ENCODE assay signal across 23 cellular contexts in the genomic region with DNA sequence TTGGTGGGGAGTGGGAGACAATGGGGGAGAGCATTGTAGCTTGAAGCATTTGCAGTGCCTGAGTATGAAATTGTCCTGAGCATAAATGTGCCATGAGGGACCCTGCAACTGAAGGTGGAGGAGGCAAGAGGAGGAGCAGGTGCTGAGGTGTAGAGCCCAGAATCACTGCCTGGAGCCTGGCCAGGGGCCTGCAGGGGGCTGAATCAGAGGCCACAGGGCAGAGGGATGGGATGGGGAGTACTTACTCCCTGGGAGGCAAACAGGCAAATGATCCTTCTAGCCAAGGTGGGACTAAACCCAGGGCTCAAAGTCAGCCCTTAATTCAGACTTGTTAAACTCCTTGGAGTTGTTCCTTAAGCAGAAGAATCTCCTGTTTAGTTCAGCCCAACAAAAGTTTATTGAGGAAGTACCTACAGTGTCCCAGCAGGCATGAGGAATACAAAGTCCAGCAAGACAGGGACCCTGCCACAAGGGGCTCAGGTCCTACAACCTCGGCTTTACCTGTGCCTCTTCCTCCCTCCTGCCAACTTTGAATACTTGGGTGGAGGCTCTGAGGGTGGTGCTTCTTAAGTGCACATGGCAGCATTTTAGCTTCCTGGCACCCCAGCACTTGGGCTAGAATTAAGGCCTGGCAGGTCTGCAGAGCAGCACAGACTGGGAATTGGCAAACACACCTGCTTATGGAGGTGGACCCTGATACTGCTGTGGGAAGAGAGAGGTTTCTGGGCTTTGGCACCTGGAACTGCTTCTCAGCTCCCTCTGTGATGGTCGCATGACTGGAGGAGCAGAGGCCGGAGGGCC. TPM values are rescaled to one million over a fixed set of nuclear protein-coding genes. Genes with fewer than 3 reads are reported as not detected.
DNase-seq lines count a peak whose midpoint lies in the region; ATAC-seq and TF ChIP-seq lines count a peak whose summit lies in the region.
"Had no signal": no experiment of that assay in that cellular context is flagged by ENCODE, and none has a peak within 500 bp of the region (broad histone marks: within the 10 kb centered on the region; RNA-seq: fewer than 3 reads in every experiment).

No MANE protein-coding gene starts in this region.

- H3K27ac ChIP-seq in mucosa of rectum (ENCODE audit: low read depth in 2 of 2, low read length in 2 of 2) (peak overlapping the region; percentile 84 to 87), thyroid gland (no peak overlapping the region)
- H3K27ac ChIP-seq: left lung, psoas muscle had no signal

- H3K9me3 ChIP-seq in Caco-2 (no peaks in the 10 kb centered on the region), mucosa of rectum (ENCODE audit: control insufficient read depth in 2 of 2, low read length in 2 of 2) (no peaks in the 10 kb centered on the region), thyroid gland (no peaks in the 10 kb centered on the region)
- H3K9me3 ChIP-seq: left lung, psoas muscle had no signal

- ATAC-seq in activated T-helper 17 cell treated with anti-CD3 and anti-CD28 coated beads, Interleukin-2, amount 50 U/mL, for 72 hours (replicated peaks), result no peak
- ATAC-seq in HG02970 (IDR thresholded peaks at IDR 0.05; ENCODE audit: low FRiP score, unreplicated experiment), result no peak
- no peak for ATAC-seq in GM19035 (IDR thresholded peaks at IDR 0.05; ENCODE audit: unreplicated experiment)
- ATAC-seq: K562, left lung, psoas muscle had no signal

- no peak overlapping the region for H3K4me3 ChIP-seq in Caco-2 (ENCODE audit: low read depth, low read length)
- peak overlapping the region in 1 of 2 donors; percentile 10 for H3K4me3 ChIP-seq in mucosa of rectum (ENCODE audit: low read length in 2 of 2)
- H3K4me3 ChIP-seq in thyroid gland (replicated peaks in 1 of 3), result no peak overlapping the region
- H3K4me3 ChIP-seq: K562, left lung, psoas muscle, smooth muscle cell had no signal

- H3K9ac ChIP-seq in mucosa of rectum (ENCODE audit: low read depth in 1 of 2, low read length in 2 of 2), result peak overlapping the region; percentile 49 to 50

- BruUV-seq in Caco-2 (replicated peaks; lab: Mats Ljungman, UMichigan), result no TSS peak

- TF ChIP-seq CTCF in CD14-positive monocyte (IDR thresholded peaks at IDR 0.05) (no peak), Caco-2 (IDR thresholded peaks at IDR 0.05; ENCODE audit: insufficient read depth in 1 of 2, low read depth in 1 of 2, low read length in 1 of 2, severe bottlenecking in 1 of 2, unreplicated experiment in 1 of 2) (no peak), thyroid gland (IDR thresholded peaks at IDR 0.05) (no peak)

- CTCF ChIA-PET in Caco-2 (lab: Charles Lee), result no interaction called here

- H3K9me3 Mint-ChIP-seq in CD14-positive monocyte (no peaks in the 10 kb centered on the region), Caco-2 (ENCODE audit: unreplicated experiment) (no peaks in the 10 kb centered on the region)
- no peaks in the 10 kb centered on the region for H3K9me3 Mint-ChIP-seq in activated T-helper 17 cell treated with anti-CD3 and anti-CD28 coated beads, Interleukin-2, amount 50 U/mL, for 72 hours
- H3K9me3 Mint-ChIP-seq: CD8-positive, alpha-beta memory T cell; central memory CD8-positive, alpha-beta T cell; neural crest cell had no signal

- POLR2A ChIA-PET in Caco-2 (lab: Charles Lee), result no interaction called here

- DNase-seq in CD14-positive monocyte (ENCODE audit: low spot score) (no peak), Caco-2 (no peak), thyroid gland (no peak)
- DNase-seq: activated gamma-delta T cell; amygdala; CD8-positive, alpha-beta memory T cell; DND-41; effector CD8-positive, alpha-beta T cell; glutamatergic neuron; left lung; NCI-H1694 treated with DMSO at 0.1 percent for 48 hours; NCI-H226; NK-92 treated with Interleukin-12 subunit alpha and Interleukin-12 subunit beta, amount 100 ng/mL, for 24 hours; psoas muscle; stimulated activated CD4-positive, alpha-beta T cell treated with anti-CD3 and anti-CD28 coated beads, Interleukin-4, amount 100 ng/mL, for 4 hours had no signal

- H3K4me1 ChIP-seq in Caco-2 (peaks cover 46% of the 10 kb centered on the region), mucosa of rectum (ENCODE audit: control insufficient read depth in 2 of 2, insufficient read depth in 2 of 2, low read length in 2 of 2) (peaks cover 46 to 75% of the 10 kb centered on the region in 2 donors), thyroid gland (peaks cover 0 to 15% of the 10 kb centered on the region in 2 donors)
- H3K4me1 ChIP-seq: psoas muscle had no signal

- H3K27me3 ChIP-seq in Caco-2 (replicated peaks; ENCODE audit: control insufficient read depth, insufficient read depth, low read length) (no peaks in the 10 kb centered on the region), mucosa of rectum (ENCODE audit: control insufficient read depth in 2 of 2, insufficient read depth in 2 of 2, low read length in 2 of 2) (no peaks in the 10 kb centered on the region), thyroid gland (no peaks in the 10 kb centered on the region)
- H3K27me3 ChIP-seq: left lung had no signal

- H3K4me3 Mint-ChIP-seq in CD14-positive monocyte (peak overlapping the region in 1 of 2 donors; percentile 48), Caco-2 (ENCODE audit: unreplicated experiment) (no peak overlapping the region)
- peak overlapping the region; percentile 3 for H3K4me3 Mint-ChIP-seq in activated T-helper 17 cell treated with anti-CD3 and anti-CD28 coated beads, Interleukin-2, amount 50 U/mL, for 72 hours
- H3K4me3 Mint-ChIP-seq: CD8-positive, alpha-beta memory T cell; central memory CD8-positive, alpha-beta T cell; neural crest cell had no signal

- intact Hi-C loops in CD14-positive monocyte (cut with micrococcal nuclease) (no loop called here), Caco-2 (cut with micrococcal nuclease; ENCODE audit: unreplicated experiment) (no loop called here), thyroid gland (cut with DNase I) (no loop called here)

- H3K36me3 ChIP-seq in Caco-2 (ENCODE audit: control insufficient read depth, insufficient read depth, low read length), result peaks cover 3% of the 10 kb centered on the region; the same call in 1 of the 2 replicates
- H3K36me3 ChIP-seq in mucosa of rectum (ENCODE audit: control insufficient read depth in 2 of 2, insufficient read depth in 2 of 2, low read length in 2 of 2), result peaks cover 0 to 6% of the 10 kb centered on the region in 2 donors
- no peaks in the 10 kb centered on the region for H3K36me3 ChIP-seq in thyroid gland
- H3K36me3 ChIP-seq: left lung had no signal

- H3K36me3 Mint-ChIP-seq in CD14-positive monocyte (peaks cover 29 to 47% of the 10 kb centered on the region in 2 donors), Caco-2 (ENCODE audit: insufficient read depth, unreplicated experiment) (peaks cover 67% of the 10 kb centered on the region)
- H3K36me3 Mint-ChIP-seq in activated T-helper 17 cell treated with anti-CD3 and anti-CD28 coated beads, Interleukin-2, amount 50 U/mL, for 72 hours (ENCODE audit: low read depth), result no peaks in the 10 kb centered on the region

- H3K27ac Mint-ChIP-seq in CD14-positive monocyte, result peak overlapping the region in 6 of 7 donors; percentile 42 to 84 (median 76)
- H3K27ac Mint-ChIP-seq in Caco-2 (ENCODE audit: unreplicated experiment), result peak overlapping the region; percentile 18
- no peak overlapping the region for H3K27ac Mint-ChIP-seq in activated T-helper 17 cell treated with anti-CD3 and anti-CD28 coated beads, Interleukin-2, amount 50 U/mL, for 72 hours

- H3K27me3 Mint-ChIP-seq in CD14-positive monocyte (ENCODE audit: low read depth in 3 of 3) (peaks cover 1 to 2% (median 2%) of the 10 kb centered on the region in 3 donors), Caco-2 (ENCODE audit: insufficient read depth, unreplicated experiment) (no peaks in the 10 kb centered on the region)
- H3K27me3 Mint-ChIP-seq in activated T-helper 17 cell treated with anti-CD3 and anti-CD28 coated beads, Interleukin-2, amount 50 U/mL, for 72 hours, result no peaks in the 10 kb centered on the region
- H3K27me3 Mint-ChIP-seq: CD8-positive, alpha-beta memory T cell; central memory CD8-positive, alpha-beta T cell had no signal

- no peak for TF ChIP-seq POLR2A in thyroid gland (IDR thresholded peaks at IDR 0.05)

- WGBS in thyroid gland, 2 donors, result 89 to 92% methylated on average over 3 of the region's 3 CpGs

- H3K4me1 Mint-ChIP-seq in CD14-positive monocyte (peaks cover 94% of the 10 kb centered on the region), Caco-2 (ENCODE audit: low read depth, unreplicated experiment) (peaks cover 56% of the 10 kb centered on the region)
- peaks cover 32% of the 10 kb centered on the region for H3K4me1 Mint-ChIP-seq in activated T-helper 17 cell treated with anti-CD3 and anti-CD28 coated beads, Interleukin-2, amount 50 U/mL, for 72 hours
- H3K4me1 Mint-ChIP-seq: neural crest cell had no signal

RNA-seq across cellular contexts. Expression of gene MICAL2, which starts 20.0 kb away (rescaled TPM):
- 10 to 100 TPM; 39.8 to 72.5 TPM for polyA plus RNA-seq in CD14-positive monocyte
- total RNA-seq in Caco-2 (2022) (247 and 272 TPM in 2 replicates), thyroid gland (10 to 100 TPM; 27.4 to 63.6 (median 51.9) TPM)
- 100 to 1,000 TPM; 127 to 253 TPM for total RNA-seq in activated T-helper 17 cell treated with anti-CD3 and anti-CD28 coated beads, Interleukin-2, amount 50 U/mL, for 72 hours

Comparison
In these comparisons a context has a peak if more than half of its experiments do, and no peak if none do; other contexts are left out.
1. H3K27ac ChIP-seq: peak in mucosa of rectum (2 of 2); none in thyroid gland (0 of 3).